Comparison of ENCODE assay signal across 27 cellular contexts in genomic region chr1:70659891-70660290, GRCh38.
"Had no signal": no experiment of that assay in that cellular context is flagged by ENCODE, and none has a peak within 500 bp of the region (broad histone marks: within the 10 kb centered on the region; RNA-seq: fewer than 3 reads in every experiment).

No MANE protein-coding gene starts in this region.

- H3K27ac ChIP-seq: colonic mucosa, epithelial cell of prostate, esophagus squamous epithelium, gastrocnemius medialis, heart right ventricle, left ventricle myocardium inferior, lower lobe of right lung had no signal

- H3K36me3 Mint-ChIP-seq: mesothelial cell of epicardium; naive thymus-derived CD4-positive, alpha-beta T cell had no signal

- H3K4me1 ChIP-seq: colonic mucosa, esophagus squamous epithelium, gastrocnemius medialis, heart right ventricle, left ventricle myocardium inferior, lower lobe of right lung had no signal

- H3K27ac Mint-ChIP-seq: dendritic cell treated with granulocyte-macrophage colony-stimulating factor and Interleukin-4, amounts not matched to agents 40 ng/mL and 50 ng/mL, for 4 days; effector memory CD8-positive, alpha-beta T cell; endodermal cell; mesothelial cell of epicardium; naive thymus-derived CD4-positive, alpha-beta T cell had no signal

- ATAC-seq: effector memory CD8-positive, alpha-beta T cell; esophagus mucosa; gastrocnemius medialis; heart right ventricle; left cardiac atrium; lower lobe of right lung; mucosa of descending colon; naive thymus-derived CD4-positive, alpha-beta T cell had no signal

- H3K4me3 Mint-ChIP-seq: dendritic cell treated with granulocyte-macrophage colony-stimulating factor and Interleukin-4, amounts not matched to agents 40 ng/mL and 50 ng/mL, for 4 days; effector memory CD8-positive, alpha-beta T cell; endodermal cell; mesothelial cell of epicardium; naive thymus-derived CD4-positive, alpha-beta T cell had no signal

- H3K4me1 Mint-ChIP-seq: endodermal cell; mesothelial cell of epicardium; naive thymus-derived CD4-positive, alpha-beta T cell had no signal

- H3K27me3 ChIP-seq: colonic mucosa, esophagus squamous epithelium, gastrocnemius medialis, heart right ventricle had no signal

- FAIRE-seq: endometrium, islet of Langerhans, keratinocyte had no signal

- DNase-seq: colonic mucosa; cortex of kidney; effector CD8-positive, alpha-beta T cell; effector memory CD8-positive, alpha-beta T cell; endodermal cell; erythroblast; esophagus squamous epithelium; foreskin fibroblast; foreskin melanocyte; gastrocnemius medialis; glutamatergic neuron; head of caudate nucleus; heart right ventricle; hippocampal formation; left cardiac atrium; left ventricle myocardium inferior; lower lobe of right lung; mesenchymal stem cell; mucosa of descending colon; naive thymus-derived CD4-positive, alpha-beta T cell had no signal

- H3K9me3 Mint-ChIP-seq: dendritic cell treated with granulocyte-macrophage colony-stimulating factor and Interleukin-4, amounts not matched to agents 40 ng/mL and 50 ng/mL, for 4 days; endodermal cell; mesothelial cell of epicardium had no signal

- H3K27me3 Mint-ChIP-seq: dendritic cell treated with granulocyte-macrophage colony-stimulating factor and Interleukin-4, amounts not matched to agents 40 ng/mL and 50 ng/mL, for 4 days; effector memory CD8-positive, alpha-beta T cell; naive thymus-derived CD4-positive, alpha-beta T cell had no signal

- H3K4me3 ChIP-seq: colonic mucosa, esophagus squamous epithelium, gastrocnemius medialis, heart right ventricle, left ventricle myocardium inferior, lower lobe of right lung, mucosa of descending colon had no signal

- H3K9me3 ChIP-seq: colonic mucosa, esophagus squamous epithelium, gastrocnemius medialis, lower lobe of right lung, mucosa of descending colon had no signal

- H3K36me3 ChIP-seq: colonic mucosa, esophagus squamous epithelium, gastrocnemius medialis, heart right ventricle, left ventricle myocardium inferior, lower lobe of right lung had no signal
